Comparison of ENCODE assay signal across 23 cellular contexts in the genomic region with DNA sequence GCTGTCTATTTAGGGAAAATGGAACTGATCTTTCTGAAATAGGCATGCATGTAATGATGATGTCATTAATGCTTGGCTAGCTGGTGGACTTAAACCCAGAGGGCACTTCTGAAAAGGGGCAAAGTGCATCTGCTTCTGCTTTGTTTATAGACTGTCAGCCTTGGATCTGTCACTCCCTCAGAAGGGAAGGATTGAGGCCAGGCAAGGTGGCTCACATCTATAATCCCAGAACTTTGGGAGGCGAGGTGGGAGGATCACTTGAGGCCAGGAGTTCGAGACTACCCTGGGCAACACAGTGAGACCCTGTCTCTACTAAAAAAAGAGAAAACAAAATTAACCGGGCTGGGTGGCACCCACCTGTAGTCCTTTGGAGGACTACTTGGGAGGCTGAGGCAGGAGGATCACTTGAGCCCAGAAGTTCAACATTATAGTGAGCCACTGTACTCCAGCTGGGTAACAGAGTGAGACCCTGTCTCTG.
DNase-seq lines count a peak whose midpoint lies in the region; ATAC-seq and TF ChIP-seq lines count a peak whose summit lies in the region.
"Had no signal": no experiment of that assay in that cellular context is flagged by ENCODE, and none has a peak within 500 bp of the region (broad histone marks: within the 10 kb centered on the region; RNA-seq: fewer than 3 reads in every experiment).

No MANE protein-coding gene starts in this region.

- peak; percentile 54 for ATAC-seq in mucosa of descending colon
- ATAC-seq in HG02763 (IDR thresholded peaks at IDR 0.05; ENCODE audit: unreplicated experiment) = no peak
- ATAC-seq: A549, GM12878, K562 had no signal

- H4K20me1 ChIP-seq in hepatocyte (ENCODE audit: insufficient read depth, poor library complexity, severe bottlenecking) = no peaks in the 10 kb centered on the region
- no peaks in the 10 kb centered on the region for H4K20me1 ChIP-seq in neural progenitor cell (ENCODE audit: low read depth)

- H3K4me3 ChIP-seq in HEK293 (ENCODE audit: low read depth, low read length) = no peak overlapping the region
- H3K4me3 ChIP-seq in hepatocyte = no peak overlapping the region
- no peak overlapping the region for H3K4me3 ChIP-seq in mucosa of descending colon
- H3K4me3 ChIP-seq in neural progenitor cell = no peak overlapping the region
- H3K4me3 ChIP-seq: A549, GM12878, GM23248, HAP-1, K562, MG63, SK-N-MC had no signal

- H3K36me3 ChIP-seq in HEK293 (ENCODE audit: control insufficient read depth in 2 of 2, insufficient read depth in 1 of 2, low read length in 2 of 2) = no peaks in the 10 kb centered on the region
- no peaks in the 10 kb centered on the region for H3K36me3 ChIP-seq in hepatocyte (replicated peaks; ENCODE audit: insufficient read depth, low read depth)
- H3K36me3 ChIP-seq in mucosa of descending colon (ENCODE audit: low read depth) = no peaks in the 10 kb centered on the region
- H3K36me3 ChIP-seq in neural progenitor cell = no peaks in the 10 kb centered on the region
- H3K36me3 ChIP-seq: BE2C, HAP-1, MG63 had no signal

- H3K9me3 ChIP-seq in HEK293 (ENCODE audit: control insufficient read depth, insufficient read depth, low read depth, low read length) (no peaks in the 10 kb centered on the region), hepatocyte (ENCODE audit: low read depth) (no peaks in the 10 kb centered on the region), mucosa of descending colon (no peaks in the 10 kb centered on the region), neural progenitor cell (ENCODE audit: low read depth) (no peaks in the 10 kb centered on the region)
- H3K9me3 ChIP-seq: A549, BE2C, HAP-1, MG63 had no signal

- H3K27ac ChIP-seq in HEK293 (ENCODE audit: extremely low read depth, low read depth, low read length) = no peak overlapping the region
- H3K27ac ChIP-seq in hepatocyte = peak overlapping the region; percentile 52
- no peak overlapping the region for H3K27ac ChIP-seq in neural progenitor cell
- H3K27ac ChIP-seq: A549, GM23248, RWPE1 had no signal

- H3K4me2 ChIP-seq in hepatocyte = peak overlapping the region; percentile 19
- H3K4me2 ChIP-seq in neural progenitor cell = no peak overlapping the region
- H3K4me2 ChIP-seq: A549 had no signal

- POLR2A ChIA-PET in HEK293 (lab: Yijun Ruan, JAX) = no interaction called here

- peaks cover 11% of the 10 kb centered on the region for H3K4me1 ChIP-seq in HEK293 (ENCODE audit: control insufficient read depth, insufficient read depth, low read length)
- no peaks in the 10 kb centered on the region for H3K4me1 ChIP-seq in hepatocyte (ENCODE audit: insufficient read depth)
- H3K4me1 ChIP-seq in mucosa of descending colon (ENCODE audit: low read depth) = peaks cover 2% of the 10 kb centered on the region
- H3K4me1 ChIP-seq in neural progenitor cell = peaks cover 22% of the 10 kb centered on the region
- H3K4me1 ChIP-seq: BE2C, HAP-1 had no signal

- peaks cover 4% of the 10 kb centered on the region for H3K36me3 Mint-ChIP-seq in neural progenitor cell

- H2AFZ ChIP-seq in hepatocyte (no peak overlapping the region), neural progenitor cell (replicated peaks) (no peak overlapping the region)
- H2AFZ ChIP-seq: GM23248 had no signal

- peaks cover 2% of the 10 kb centered on the region for H3K9me3 Mint-ChIP-seq in neural progenitor cell

- peaks cover 5% of the 10 kb centered on the region for H3F3A ChIP-seq in neural progenitor cell (ENCODE audit: low read depth)

- H3K79me2 ChIP-seq in hepatocyte (no peaks in the 10 kb centered on the region), neural progenitor cell (ENCODE audit: low read depth) (no peaks in the 10 kb centered on the region)

- H3K4me3 Mint-ChIP-seq in neural progenitor cell = no peak overlapping the region

- TF ChIP-seq CTCF in HEK293 (tag by site-specific recombination; IDR thresholded peaks at IDR 0.05) = no peak
- TF ChIP-seq CTCF in hepatocyte (IDR thresholded peaks at IDR 0.05; ENCODE audit: poor library complexity) = no peak
- no peak for TF ChIP-seq CTCF in mucosa of descending colon (IDR thresholded peaks at IDR 0.05)
- no peak for TF ChIP-seq CTCF in neural progenitor cell (IDR thresholded peaks at IDR 0.05)

- intact Hi-C loops in mucosa of descending colon (cut with DNase I, micrococcal nuclease) = no loop called here

- 95% methylated on average over 3 of the region's 3 CpGs for WGBS in hepatocyte (ENCODE audit: low lambda C conversion rate, missing lambda C conversion rate)

- H3K27me3 Mint-ChIP-seq in neural progenitor cell (ENCODE audit: insufficient read depth, low read depth) = peaks cover 2% of the 10 kb centered on the region

- H3K4me1 Mint-ChIP-seq in neural progenitor cell = peaks cover 43% of the 10 kb centered on the region

- no peaks in the 10 kb centered on the region for H3K9me2 ChIP-seq in hepatocyte (replicated peaks; ENCODE audit: insufficient read depth)

- H3K9ac ChIP-seq in neural progenitor cell = no peak overlapping the region
- H3K9ac ChIP-seq: GM23248 had no signal

- CTCF ChIA-PET in HEK293 (lab: Yijun Ruan, JAX) = interaction anchor here (1.2 kb wide), 1 partner anchor 78 kb away, joined by 5 read pairs; no protein-coding TSS in a partner anchor

- DNase-seq in hepatocyte (ENCODE audit: low spot score) (peak; percentile 48), mucosa of descending colon (no peak), amygdala (lab: John Stamatoyannopoulos, UW) (no peak), neural progenitor cell (ENCODE audit: low spot score) (no peak), GOT3 (lab: John Stamatoyannopoulos, UW) (no peak)
- DNase-seq: BE2C, DMS79 treated with DMSO at 0.1 percent for 48 hours, GM23248, MG63, NCI-H1417 treated with DMSO at 0.1 percent for 48 hours, NCI-H187 treated with DMSO at 0.1 percent for 48 hours, NCI-H2107, NCI-H748 treated with DMSO at 0.1 percent for 48 hours, SHP77 treated with DMSO at 0.1 percent for 48 hours, SW 1271 had no signal

- H3K27me3 ChIP-seq in hepatocyte (no peaks in the 10 kb centered on the region), neural progenitor cell (no peaks in the 10 kb centered on the region)
- H3K27me3 ChIP-seq: BE2C, MG63 had no signal

- H3K27ac Mint-ChIP-seq in neural progenitor cell = no peak overlapping the region

TF ChIP-seq in HEK293, 187 proteins besides CTCF, POLR2A, EP300 and RAD21 (continues in another document):
- TF ChIP-seq ZNF202 (tag by site-specific recombination; IDR thresholded peaks at IDR 0.05; ENCODE audit: borderline replicate concordance) (no peak), SCRT2 (tag by site-specific recombination; IDR thresholded peaks at IDR 0.05) (0 out of 2 replicates have a peak, but pooled peaks have one; percentile 22), ZNF747 (tag by site-specific recombination; IDR thresholded peaks at IDR 0.05) (no peak), ZNF433 (tag by site-specific recombination; IDR thresholded peaks at IDR 0.05; ENCODE audit: low read depth) (no peak), ZNF112 (tag by site-specific recombination; IDR thresholded peaks at IDR 0.05) (no peak), ZNF558 (tag by site-specific recombination; IDR thresholded peaks at IDR 0.05) (no peak), BCL11A (tag by site-specific recombination; IDR thresholded peaks at IDR 0.05; ENCODE audit: low read depth) (no peak), SP3 (tag by site-specific recombination; IDR thresholded peaks at IDR 0.05) (no peak), SALL2 (tag by site-specific recombination; IDR thresholded peaks at IDR 0.05; ENCODE audit: borderline replicate concordance) (no peak), ZNF121 (tag by site-specific recombination; IDR thresholded peaks at IDR 0.05) (0 out of 2 replicates have a peak, but pooled peaks have one; percentile 46), ZFP37 (tag by site-specific recombination; IDR thresholded peaks at IDR 0.05) (no peak), ZIC2 (tag by site-specific recombination; IDR thresholded peaks at IDR 0.05) (no peak), ZNF140 (tag by site-specific recombination; IDR thresholded peaks at IDR 0.05) (no peak), ZNF549 (tag by site-specific recombination; IDR thresholded peaks at IDR 0.05) (no peak)
- TF ChIP-seq, protein P1, sequence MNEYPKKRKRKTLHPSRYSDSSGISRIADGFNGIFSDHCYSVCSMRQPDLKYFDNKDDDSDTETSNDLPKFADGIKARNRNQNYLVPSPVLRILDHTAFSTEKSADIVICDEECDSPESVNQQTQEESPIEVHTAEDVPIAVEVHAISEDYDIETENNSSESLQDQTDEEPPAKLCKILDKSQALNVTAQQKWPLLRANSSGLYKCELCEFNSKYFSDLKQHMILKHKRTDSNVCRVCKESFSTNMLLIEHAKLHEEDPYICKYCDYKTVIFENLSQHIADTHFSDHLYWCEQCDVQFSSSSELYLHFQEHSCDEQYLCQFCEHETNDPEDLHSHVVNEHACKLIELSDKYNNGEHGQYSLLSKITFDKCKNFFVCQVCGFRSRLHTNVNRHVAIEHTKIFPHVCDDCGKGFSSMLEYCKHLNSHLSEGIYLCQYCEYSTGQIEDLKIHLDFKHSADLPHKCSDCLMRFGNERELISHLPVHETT (tag by site-specific recombination; IDR thresholded peaks at IDR 0.05) = no peak
- TF ChIP-seq, protein P2, sequence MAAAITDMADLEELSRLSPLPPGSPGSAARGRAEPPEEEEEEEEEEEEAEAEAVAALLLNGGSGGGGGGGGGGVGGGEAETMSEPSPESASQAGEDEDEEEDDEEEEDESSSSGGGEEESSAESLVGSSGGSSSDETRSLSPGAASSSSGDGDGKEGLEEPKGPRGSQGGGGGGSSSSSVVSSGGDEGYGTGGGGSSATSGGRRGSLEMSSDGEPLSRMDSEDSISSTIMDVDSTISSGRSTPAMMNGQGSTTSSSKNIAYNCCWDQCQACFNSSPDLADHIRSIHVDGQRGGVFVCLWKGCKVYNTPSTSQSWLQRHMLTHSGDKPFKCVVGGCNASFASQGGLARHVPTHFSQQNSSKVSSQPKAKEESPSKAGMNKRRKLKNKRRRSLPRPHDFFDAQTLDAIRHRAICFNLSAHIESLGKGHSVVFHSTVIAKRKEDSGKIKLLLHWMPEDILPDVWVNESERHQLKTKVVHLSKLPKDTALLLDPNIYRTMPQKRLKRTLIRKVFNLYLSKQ (tag by site-specific recombination; IDR thresholded peaks at IDR 0.05; ENCODE audit: borderline replicate concordance) = no peak
- TF ChIP-seq, protein P3, sequence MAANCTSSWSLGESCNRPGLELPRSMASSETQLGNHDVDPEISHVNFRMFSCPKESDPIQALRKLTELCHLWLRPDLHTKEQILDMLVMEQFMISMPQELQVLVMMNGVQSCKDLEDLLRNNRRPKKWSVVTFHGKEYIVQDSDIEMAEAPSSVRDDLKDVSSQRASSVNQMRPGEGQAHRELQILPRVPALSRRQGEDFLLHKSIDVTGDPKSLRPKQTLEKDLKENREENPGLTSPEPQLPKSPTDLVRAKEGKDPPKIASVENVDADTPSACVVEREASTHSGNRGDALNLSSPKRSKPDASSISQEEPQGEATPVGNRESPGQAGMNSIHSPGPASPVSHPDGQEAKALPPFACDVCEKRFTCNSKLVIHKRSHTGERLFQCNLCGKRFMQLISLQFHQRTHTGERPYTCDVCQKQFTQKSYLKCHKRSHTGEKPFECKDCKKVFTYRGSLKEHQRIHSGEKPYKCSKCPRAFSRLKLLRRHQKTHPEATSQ (tag by site-specific recombination; IDR thresholded peaks at IDR 0.05) = no peak
